ENCODE assay signal across 1 cellular context in genomic region chr4:137514401-137515116, GRCh38.
TF ChIP-seq lines count a peak whose summit lies in the region.

No MANE protein-coding gene starts in this region.

TF ChIP-seq in GM23338, 12 proteins besides CTCF, POLR2A, EP300 and RAD21 (continued from another document):
- TF ChIP-seq REST (IDR thresholded peaks at IDR 0.05; ENCODE audit: unreplicated experiment): no peak
- no peak for TF ChIP-seq EZH2phosphoT487 (IDR thresholded peaks at IDR 0.05; ENCODE audit: unreplicated experiment)
- TF ChIP-seq ETS1 (IDR thresholded peaks at IDR 0.05): no peak
- TF ChIP-seq CREB1 (CRISPR knock-in tag; IDR thresholded peaks at IDR 0.05; ENCODE audit: low read depth): no peak
- no peak for TF ChIP-seq EZH2 (IDR thresholded peaks at IDR 0.05; ENCODE audit: low read depth, unreplicated experiment)
- no peak for TF ChIP-seq ZNF114 (CRISPR knock-in tag; IDR thresholded peaks at IDR 0.05)
- no peak for TF ChIP-seq ZNF331 (CRISPR knock-in tag; IDR thresholded peaks at IDR 0.05; ENCODE audit: low read depth)
- no peak for TF ChIP-seq STAT1 (IDR thresholded peaks at IDR 0.05; ENCODE audit: unreplicated experiment)
- no peak for TF ChIP-seq JUNB (IDR thresholded peaks at IDR 0.05; ENCODE audit: unreplicated experiment)
- no peak for TF ChIP-seq ZNF462 (CRISPR knock-in tag; IDR thresholded peaks at IDR 0.05)
